18 cellular contexts compared by ENCODE assay signal in the genomic region with DNA sequence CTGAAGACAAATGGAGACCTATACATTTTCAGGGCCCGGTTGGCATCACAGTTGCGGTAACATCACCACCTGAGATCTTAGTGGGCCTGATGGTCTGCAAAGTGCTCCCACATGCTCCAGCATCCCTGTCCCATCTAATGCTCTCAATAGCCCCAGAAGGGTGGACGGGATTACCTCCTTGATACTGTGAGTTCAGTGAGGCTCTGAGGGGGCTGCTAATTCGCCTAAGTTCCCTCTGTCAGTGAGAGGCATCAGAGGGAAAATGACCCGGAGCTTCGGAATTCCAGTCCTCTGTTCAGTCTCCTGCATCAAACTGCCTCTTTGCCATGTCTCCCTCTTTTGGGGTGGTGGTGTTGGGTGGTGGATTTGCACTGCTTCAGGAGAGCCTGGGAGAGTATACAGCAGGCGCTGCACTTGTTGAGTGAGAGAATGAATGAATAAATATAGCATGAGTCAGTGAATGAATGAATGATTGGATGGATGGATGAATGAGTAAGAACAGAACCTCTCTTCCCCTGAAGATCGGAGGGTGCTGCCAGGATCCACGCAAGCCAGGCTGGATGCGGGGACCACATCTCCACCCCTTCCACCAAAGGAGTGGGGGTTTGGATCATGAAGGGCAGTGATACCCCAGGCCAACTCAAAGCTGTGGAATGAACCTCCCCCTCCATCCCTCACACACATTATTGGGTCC.
DNase-seq lines count a peak whose midpoint lies in the region; ATAC-seq, FAIRE-seq and TF ChIP-seq lines count a peak whose summit lies in the region.
"Had no signal": no experiment of that assay in that cellular context is flagged by ENCODE, and none has a peak within 500 bp of the region (broad histone marks: within the 10 kb centered on the region; RNA-seq: fewer than 3 reads in every experiment).

No MANE protein-coding gene starts in this region.

- no peak for TF ChIP-seq POLR2A in K562 (conservative IDR thresholded peaks at IDR 0.05)

- TF ChIP-seq CTCF in K562 (IDR thresholded peaks at IDR 0.05 in 2 of 3, conservative IDR thresholded peaks at IDR 0.05 in 1 of 3; ENCODE audit: insufficient read depth in 2 of 3, low read depth in 1 of 3, low read length in 3 of 3) (no peak), dorsolateral prefrontal cortex (IDR thresholded peaks at IDR 0.05 in 54 of 56, conservative IDR thresholded peaks at IDR 0.05 in 2 of 56; ENCODE audit: low read depth in 1 of 56, partially characterized antibody in 56 of 56) (no peak), neural progenitor cell (IDR thresholded peaks at IDR 0.05) (no peak), pancreas (IDR thresholded peaks at IDR 0.05) (no peak), type B pancreatic cell (conservative IDR thresholded peaks at IDR 0.05) (no peak)

- no TSS peak for BruUV-seq in K562 (replicated peaks; lab: Mats Ljungman, UMichigan)

- H2AFZ ChIP-seq in K562 (ENCODE audit: low read depth, low read length) (no peak overlapping the region), neural progenitor cell (replicated peaks) (no peak overlapping the region)

- H3K27me3 Mint-ChIP-seq in neural progenitor cell (ENCODE audit: insufficient read depth, low read depth): peaks cover 5% of the 10 kb centered on the region
- H3K27me3 Mint-ChIP-seq in type B pancreatic cell: peaks cover 3% of the 10 kb centered on the region

- H4K20me1 ChIP-seq in K562 (replicated peaks; ENCODE audit: control insufficient read depth, insufficient read depth, low read length) (no peaks in the 10 kb centered on the region), neural progenitor cell (ENCODE audit: low read depth) (no peaks in the 10 kb centered on the region)

- H3K4me2 ChIP-seq in K562 (ENCODE audit: insufficient read depth, low read length): no peak overlapping the region
- no peak overlapping the region for H3K4me2 ChIP-seq in neural progenitor cell
- H3K4me2 ChIP-seq: A549 had no signal

- H3K9ac ChIP-seq in K562 (ENCODE audit: insufficient read depth in 1 of 2, low read depth in 2 of 2, low read length in 2 of 2) (no peak overlapping the region), neural progenitor cell (no peak overlapping the region)

- intact Hi-C loops in K562 (cut with micrococcal nuclease) (no loop called here), dorsolateral prefrontal cortex (cut with DNase I) (no loop called here), pancreas (cut with DNase I) (no loop called here)

- H3K27ac Mint-ChIP-seq in neural progenitor cell (peak overlapping the region; percentile 39), type B pancreatic cell (no peak overlapping the region)
- H3K27ac Mint-ChIP-seq: CD14-positive monocyte; CD8-positive, alpha-beta T cell had no signal

- POLR2A ChIA-PET in K562 (lab: Yijun Ruan, JAX): interaction anchor here (1.5 kb wide), 1 partner anchor 7 kb away, joined by 10 read pairs; no protein-coding TSS in a partner anchor

- no peak for TF ChIP-seq RAD21 in K562 (CRISPR knock-in tag; conservative IDR thresholded peaks at IDR 0.05 in 1 of 2, IDR thresholded peaks at IDR 0.05 in 1 of 2)

- H3K4me3 Mint-ChIP-seq in neural progenitor cell (no peak overlapping the region), type B pancreatic cell (no peak overlapping the region)
- H3K4me3 Mint-ChIP-seq: CD8-positive, alpha-beta T cell; H9 had no signal

- H3K4me3 ChIP-seq in K562 (no peak overlapping the region), dorsolateral prefrontal cortex (no peak overlapping the region), neural progenitor cell (no peak overlapping the region), pancreas (no peak overlapping the region)
- H3K4me3 ChIP-seq: A549 had no signal

- no peaks in the 10 kb centered on the region for H3F3A ChIP-seq in neural progenitor cell (ENCODE audit: low read depth)

- ATAC-seq in K562 (no peak), pancreas (no peak)
- ATAC-seq: A549; CD8-positive, alpha-beta T cell had no signal

- TF ChIP-seq EP300 in K562 (IDR thresholded peaks at IDR 0.05; ENCODE audit: low read length): no peak

- H3K79me2 ChIP-seq in K562 (ENCODE audit: control insufficient read depth, insufficient read depth, low read length) (no peaks in the 10 kb centered on the region), neural progenitor cell (ENCODE audit: low read depth) (no peaks in the 10 kb centered on the region)

- no peak for FAIRE-seq in K562 (lab: Jason Lieb, UNC)
- no peak for FAIRE-seq in pancreas (lab: Jason Lieb, UNC)
- FAIRE-seq: A549, D721Med, G401.6, GM12891 had no signal

- H3K9me3 Mint-ChIP-seq in neural progenitor cell (no peaks in the 10 kb centered on the region), type B pancreatic cell (no peaks in the 10 kb centered on the region)
- H3K9me3 Mint-ChIP-seq: CD8-positive, alpha-beta T cell; H9 had no signal

- H3K27ac ChIP-seq in K562 (ENCODE audit: extremely low read depth, low read depth, low read length) (no peak overlapping the region), dorsolateral prefrontal cortex (peak overlapping the region in 41 of 59 donors; percentile 4 to 89 (median 46)), neural progenitor cell (no peak overlapping the region), pancreas (no peak overlapping the region)
- H3K27ac ChIP-seq: A549 had no signal

- 48% methylated on average over 8 of the region's 10 CpGs for WGBS in K562 (ENCODE audit: insufficient coverage, low coverage, missing lambda C conversion rate)
- WGBS in pancreas, 2 donors: 84 to 86% methylated on average over 10 of the region's 10 CpGs

- peaks cover 0 to 7% of the 10 kb centered on the region in 2 experiments; a peak in 3 of 5 replicates for H3K4me1 ChIP-seq in K562 (replicated peaks in 1 of 2; ENCODE audit: control insufficient read depth in 2 of 2, insufficient read depth in 2 of 2, low read length in 2 of 2)
- peaks cover 19% of the 10 kb centered on the region for H3K4me1 ChIP-seq in neural progenitor cell
- H3K4me1 ChIP-seq in pancreas: no peaks in the 10 kb centered on the region
- H3K4me1 ChIP-seq: A549 had no signal

- H3K4me1 Mint-ChIP-seq in neural progenitor cell (peaks cover 22% of the 10 kb centered on the region), type B pancreatic cell (ENCODE audit: unreplicated experiment) (peaks cover 4% of the 10 kb centered on the region)

- no peaks in the 10 kb centered on the region for H3K36me3 ChIP-seq in K562 (ENCODE audit: control insufficient read depth, insufficient read depth, low read length)
- no peaks in the 10 kb centered on the region for H3K36me3 ChIP-seq in neural progenitor cell
- no peaks in the 10 kb centered on the region for H3K36me3 ChIP-seq in pancreas

- H3K27me3 ChIP-seq in K562 (ENCODE audit: control insufficient read depth in 2 of 2, insufficient read depth in 2 of 2, low read length in 2 of 2) (no peaks in the 10 kb centered on the region), dorsolateral prefrontal cortex (peaks cover 0 to 3% (median 0%) of the 10 kb centered on the region in 45 donors), neural progenitor cell (no peaks in the 10 kb centered on the region), pancreas (no peaks in the 10 kb centered on the region)

- CTCF ChIA-PET in K562 (lab: Yijun Ruan, JAX; ENCODE audit: low intra/inter-chr PET ratio): no interaction called here

- H3K9me1 ChIP-seq in K562 (ENCODE audit: control insufficient read depth, insufficient read depth, low read length): no peaks in the 10 kb centered on the region

- H3K36me3 Mint-ChIP-seq in neural progenitor cell (no peaks in the 10 kb centered on the region), type B pancreatic cell (no peaks in the 10 kb centered on the region)
- H3K36me3 Mint-ChIP-seq: CD14-positive monocyte; CD8-positive, alpha-beta T cell had no signal

- no peak for DNase-seq in K562 (ENCODE audit: extremely low read depth in 1 of 4, low spot score in 3 of 4)
- no peak for DNase-seq in dorsolateral prefrontal cortex
- DNase-seq in neural progenitor cell (ENCODE audit: low spot score): no peak
- no peak for DNase-seq in UCSD-AML1 (lab: John Stamatoyannopoulos, UW; ENCODE audit: unreplicated experiment)
- no peak for DNase-seq in pancreas
- no peak for DNase-seq in type B pancreatic cell (ENCODE audit: extremely low spot score, unreplicated experiment)
- DNase-seq: COR-L47, DMS153, DMS79 treated with DMSO at 0.1 percent for 48 hours, EL, GOT3, H9 had no signal

- H3K9me3 ChIP-seq in K562 (replicated peaks; ENCODE audit: control insufficient read depth, insufficient read depth, low read depth, low read length): no peaks in the 10 kb centered on the region; the same call in 1 of the 2 replicates
- no peaks in the 10 kb centered on the region for H3K9me3 ChIP-seq in neural progenitor cell (ENCODE audit: low read depth)
- H3K9me3 ChIP-seq in pancreas: no peaks in the 10 kb centered on the region
- H3K9me3 ChIP-seq: A549 had no signal

- in situ Hi-C loops in K562 (cut with MboI): no loop called here

TF ChIP-seq in K562, 482 proteins besides CTCF, POLR2A, EP300 and RAD21:
- TF ChIP-seq GATAD2A (IDR thresholded peaks at IDR 0.05) (no peak), ZNF24 (IDR thresholded peaks at IDR 0.05) (peak; percentile 64)

Comparison
In these comparisons a context has a peak if more than half of its experiments do, and no peak if none do; other contexts are left out.
1. H3K27ac ChIP-seq: peak in dorsolateral prefrontal cortex (41 of 59); none in K562 (single experiment), neural progenitor cell (single experiment) and pancreas (0 of 4).